ENCODE assay signal across 8 cellular contexts in the genomic region with DNA sequence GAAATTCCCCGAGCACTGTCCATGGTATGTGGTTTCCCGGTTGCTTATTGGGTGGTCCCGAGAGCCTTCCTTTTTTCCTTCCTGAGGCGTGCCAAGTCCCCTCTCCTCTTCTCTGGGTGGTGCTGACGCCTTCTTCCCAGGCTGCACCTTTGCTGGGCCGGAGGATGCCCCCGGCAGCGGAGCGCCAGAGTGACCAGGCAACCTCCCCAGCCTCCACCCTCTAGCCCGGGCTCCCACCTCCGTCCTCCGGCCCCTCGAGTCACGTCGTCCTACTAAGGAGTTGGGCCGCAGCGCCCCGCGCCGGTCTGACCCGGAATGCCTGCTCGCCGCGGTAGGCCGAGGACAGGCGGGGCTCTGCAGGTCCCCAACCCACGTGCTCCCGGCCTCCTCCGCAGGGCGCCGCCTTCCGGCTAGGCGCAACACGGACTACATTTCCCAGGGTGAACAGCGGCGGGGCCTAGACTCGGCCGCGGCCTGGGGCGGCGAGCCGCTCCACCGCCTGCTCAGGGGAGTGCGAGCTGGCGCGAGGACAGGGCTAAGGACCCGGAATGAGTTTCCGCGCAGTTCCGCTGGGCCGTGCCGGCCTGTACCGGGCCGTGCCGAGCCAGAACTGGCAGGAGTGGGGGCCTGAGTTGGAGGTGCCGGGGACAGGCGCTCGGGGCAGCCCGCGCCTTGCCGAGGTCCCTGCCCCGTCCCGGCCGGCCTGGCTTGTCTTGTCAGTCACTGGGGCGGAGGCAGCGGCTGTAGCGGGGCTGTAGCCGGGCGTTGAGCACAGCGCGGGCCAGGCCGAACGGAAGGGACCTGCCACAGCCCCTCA. TPM values are rescaled to one million over a fixed set of nuclear protein-coding genes. Genes with fewer than 3 reads are reported as not detected.
DNase-seq lines count a peak whose midpoint lies in the region; ATAC-seq and TF ChIP-seq lines count a peak whose summit lies in the region.

A gene with protein sequence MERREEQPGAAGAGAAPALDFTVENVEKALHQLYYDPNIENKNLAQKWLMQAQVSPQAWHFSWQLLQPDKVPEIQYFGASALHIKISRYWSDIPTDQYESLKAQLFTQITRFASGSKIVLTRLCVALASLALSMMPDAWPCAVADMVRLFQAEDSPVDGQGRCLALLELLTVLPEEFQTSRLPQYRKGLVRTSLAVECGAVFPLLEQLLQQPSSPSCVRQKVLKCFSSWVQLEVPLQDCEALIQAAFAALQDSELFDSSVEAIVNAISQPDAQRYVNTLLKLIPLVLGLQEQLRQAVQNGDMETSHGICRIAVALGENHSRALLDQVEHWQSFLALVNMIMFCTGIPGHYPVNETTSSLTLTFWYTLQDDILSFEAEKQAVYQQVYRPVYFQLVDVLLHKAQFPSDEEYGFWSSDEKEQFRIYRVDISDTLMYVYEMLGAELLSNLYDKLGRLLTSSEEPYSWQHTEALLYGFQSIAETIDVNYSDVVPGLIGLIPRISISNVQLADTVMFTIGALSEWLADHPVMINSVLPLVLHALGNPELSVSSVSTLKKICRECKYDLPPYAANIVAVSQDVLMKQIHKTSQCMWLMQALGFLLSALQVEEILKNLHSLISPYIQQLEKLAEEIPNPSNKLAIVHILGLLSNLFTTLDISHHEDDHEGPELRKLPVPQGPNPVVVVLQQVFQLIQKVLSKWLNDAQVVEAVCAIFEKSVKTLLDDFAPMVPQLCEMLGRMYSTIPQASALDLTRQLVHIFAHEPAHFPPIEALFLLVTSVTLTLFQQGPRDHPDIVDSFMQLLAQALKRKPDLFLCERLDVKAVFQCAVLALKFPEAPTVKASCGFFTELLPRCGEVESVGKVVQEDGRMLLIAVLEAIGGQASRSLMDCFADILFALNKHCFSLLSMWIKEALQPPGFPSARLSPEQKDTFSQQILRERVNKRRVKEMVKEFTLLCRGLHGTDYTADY (plus strand): TSS at position 707 of the 817 bp plus-strand sequence. CDS start 651 bp downstream, outside the sequence.

- no peaks in the 10 kb centered on the region for H3K27me3 ChIP-seq in left lung

- H3K4me3 Mint-ChIP-seq in activated CD4-positive, alpha-beta T cell treated with anti-CD3 and anti-CD28 coated beads, Interleukin-2, amount 10 ng/mL, durations not matched to agents 7 days and 5 days = peak within 1 kb of the TSS; percentile 80

- intact Hi-C loops in left lung (cut with DNase I) = no loop called here

- peaks cover 8% of the 10 kb centered on the region for H3K36me3 Mint-ChIP-seq in activated CD4-positive, alpha-beta T cell treated with anti-CD3 and anti-CD28 coated beads, Interleukin-2, amount 10 ng/mL, durations not matched to agents 7 days and 5 days (ENCODE audit: low read depth)

- peak within 1 kb of the TSS; percentile 92 to 96 for H3K27ac ChIP-seq in left lung

- H3K4me3 ChIP-seq in left lung = peak within 1 kb of the TSS; percentile 79 to 91

- DNase-seq in C1 segment of cervical spinal cord (lab: John Stamatoyannopoulos, UW) (peak; percentile 34 to 98 (median 96)), GM19240 (ENCODE audit: insufficient read length, low spot score) (peak; percentile 99), NCI-H524 treated with DMSO at 0.1 percent for 48 hours (lab: John Stamatoyannopoulos, UW) (peak; percentile 61), cortex of kidney (lab: John Stamatoyannopoulos, UW) (peak; percentile 93), left lung (peak; percentile 97 to 99)
- DNase-seq in activated CD4-positive, alpha-beta T cell treated with anti-CD3 and anti-CD28 coated beads, Interleukin-2, amount 10 ng/mL, durations not matched to agents 7 days and 5 days = peak; percentile 95
- peak; percentile 93 to 94 for DNase-seq in stimulated activated CD4-positive, alpha-beta T cell treated with anti-CD3 and anti-CD28 coated beads, Interleukin-2, amount 100 ng/mL, for 48 hours

- H3K36me3 ChIP-seq in left lung = peaks cover 0 to 11% of the 10 kb centered on the region in 2 donors

- peaks cover 47% of the 10 kb centered on the region for H3K4me1 Mint-ChIP-seq in activated CD4-positive, alpha-beta T cell treated with anti-CD3 and anti-CD28 coated beads, Interleukin-2, amount 10 ng/mL, durations not matched to agents 7 days and 5 days

- TF ChIP-seq CTCF in left lung (IDR thresholded peaks at IDR 0.05) = peak; percentile 60 to 69

- no peaks in the 10 kb centered on the region for H3K27me3 Mint-ChIP-seq in activated CD4-positive, alpha-beta T cell treated with anti-CD3 and anti-CD28 coated beads, Interleukin-2, amount 10 ng/mL, durations not matched to agents 7 days and 5 days

- ATAC-seq in HG03460 (IDR thresholded peaks at IDR 0.05; ENCODE audit: unreplicated experiment) (peak; percentile 86), left lung (peak; percentile 99)

- peaks cover 12 to 36% of the 10 kb centered on the region in 2 donors for H3K4me1 ChIP-seq in left lung

- no peaks in the 10 kb centered on the region for H3K9me3 ChIP-seq in left lung

- CTCF ChIA-PET in activated CD4-positive, alpha-beta T cell treated with anti-CD3 and anti-CD28 coated beads, Interleukin-2, amount 10 ng/mL, durations not matched to agents 7 days and 5 days (lab: Charles Lee) = interaction anchor here (0.6 to 9.2 kb wide), 20 partner anchors 8 to 396 kb away, joined by 3 to 93 read pairs (median 4); a partner anchor contains a TSS

- POLR2A ChIA-PET in activated CD4-positive, alpha-beta T cell treated with anti-CD3 and anti-CD28 coated beads, Interleukin-2, amount 10 ng/mL, durations not matched to agents 7 days and 5 days (lab: Charles Lee) = interaction anchor here (0.7 kb wide), 2 partner anchors 12 to 220 kb away, joined by 3 read pairs; no protein-coding TSS in a partner anchor

- no peaks in the 10 kb centered on the region for H3K9me3 Mint-ChIP-seq in activated CD4-positive, alpha-beta T cell treated with anti-CD3 and anti-CD28 coated beads, Interleukin-2, amount 10 ng/mL, durations not matched to agents 7 days and 5 days

- peak within 1 kb of the TSS; percentile 94 for H3K27ac Mint-ChIP-seq in activated CD4-positive, alpha-beta T cell treated with anti-CD3 and anti-CD28 coated beads, Interleukin-2, amount 10 ng/mL, durations not matched to agents 7 days and 5 days

RNA-seq across cellular contexts. Expression of the gene that starts here (rescaled TPM):
- 10 to 100 TPM; 22.0 to 27.2 TPM for total RNA-seq in activated CD4-positive, alpha-beta T cell treated with anti-CD3 and anti-CD28 coated beads, Interleukin-2, amount 10 ng/mL, durations not matched to agents 7 days and 5 days
- 10 to 100 TPM; 26.8 to 33.4 TPM for total RNA-seq in left lung

Comparison
In these comparisons a context has a peak if more than half of its experiments do, and no peak if none do; other contexts are left out.
1. Peak in every context shown above with its lines: DNase-seq, ATAC-seq, H3K4me3 ChIP-seq and H3K27ac ChIP-seq.